19 cellular contexts compared by ENCODE assay signal in the genomic region with DNA sequence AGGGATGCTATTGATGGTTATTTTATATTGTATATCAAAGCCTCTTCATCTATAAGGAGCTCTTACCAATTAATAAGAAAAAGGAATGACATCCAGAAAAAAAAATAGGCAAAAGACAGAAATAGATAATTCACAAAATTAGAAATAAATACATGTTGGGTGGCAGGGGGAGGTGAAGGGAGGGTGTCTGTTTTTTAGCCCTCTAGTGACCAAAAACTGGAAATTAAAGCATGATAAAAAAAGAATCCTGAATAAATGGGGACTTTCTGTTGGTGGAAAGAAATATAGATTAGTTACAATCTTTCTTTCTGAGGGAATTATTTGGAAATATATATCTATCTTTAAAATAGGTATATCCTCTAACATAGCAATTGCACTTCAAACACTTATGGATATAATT.
DNase-seq lines count a peak whose midpoint lies in the region; ATAC-seq and TF ChIP-seq lines count a peak whose summit lies in the region.
"Had no signal": no experiment of that assay in that cellular context is flagged by ENCODE, and none has a peak within 500 bp of the region (broad histone marks: within the 10 kb centered on the region; RNA-seq: fewer than 3 reads in every experiment).

No MANE protein-coding gene starts in this region.

- POLR2A ChIA-PET in GM10248 (lab: Yijun Ruan, JAX), result interaction anchor here (0.6 kb wide), 1 partner anchor 28 kb away, joined by 3 read pairs; no protein-coding TSS in a partner anchor

- H3K4me1 ChIP-seq in HAP-1, result no peaks in the 10 kb centered on the region
- H3K4me1 ChIP-seq: foreskin keratinocyte, Peyer's patch had no signal

- CTCF ChIA-PET in GM10248 (lab: Yijun Ruan, JAX), result no interaction called here

- no peaks in the 10 kb centered on the region for H3K9me3 ChIP-seq in HAP-1
- H3K9me3 ChIP-seq: Peyer's patch had no signal

- DNase-seq in DMS53 (lab: John Stamatoyannopoulos, UW), result peak; percentile 15
- DNase-seq in DMS53 treated with DMSO at 0.1 percent for 48 hours (lab: John Stamatoyannopoulos, UW; ENCODE audit: unreplicated experiment), result no peak
- no peak for DNase-seq in GM10248 (ENCODE audit: extremely low spot score)
- peak; percentile 20 for DNase-seq in RKO (ENCODE audit: low spot score)
- peak; percentile 14 for DNase-seq in hepatic stellate cell (ENCODE audit: low spot score)
- DNase-seq in NCI-H510A treated with DMSO at 0.1 percent for 48 hours (lab: John Stamatoyannopoulos, UW), result no peak
- no peak for DNase-seq in HAP-1 (ENCODE audit: low spot score in 2 of 2)
- DNase-seq: activated CD4-positive, alpha-beta T cell treated with anti-CD3 and anti-CD28 coated beads for 48 hours; foreskin keratinocyte; mesendoderm; NCI-H1417; NCI-H2227 treated with DMSO at 0.1 percent for 48 hours; occipital lobe; Peyer's patch; stimulated activated naive CD4-positive, alpha-beta T cell treated with Interleukin-2 at 50 U/mL for 16 hours; T-helper 1 cell had no signal

- no peak for ATAC-seq in GM18511 (IDR thresholded peaks at IDR 0.05; ENCODE audit: unreplicated experiment)
- ATAC-seq: foreskin keratinocyte, GM23338 had no signal

- peaks cover 75% of the 10 kb centered on the region for H3K36me3 ChIP-seq in HAP-1 (replicated peaks)

- no peaks in the 10 kb centered on the region for H3K27me3 ChIP-seq in HAP-1 (ENCODE audit: low read depth)
- H3K27me3 ChIP-seq: foreskin keratinocyte, Peyer's patch had no signal

- peak; percentile 7 for TF ChIP-seq CTCF in GM10248 (IDR thresholded peaks at IDR 0.05; ENCODE audit: control extremely low read depth, extremely low read depth, low read depth, missing control alignments)

- no peak overlapping the region for H3K4me3 ChIP-seq in HAP-1
- H3K4me3 ChIP-seq: GM23338, Peyer's patch, skin epidermis had no signal

- in situ Hi-C loops in HAP-1 (cut with MboI; ENCODE audit: low sequenced_read_pairs), result loop anchor here (25.0 kb wide), 1 partner anchor 298 kb away; the partner anchor contains the start of gene SCN2B

Comparison
In these comparisons a context has a peak if more than half of its experiments do, and no peak if none do; other contexts are left out.
1. DNase-seq: peak in DMS53 (single experiment), RKO (single experiment) and hepatic stellate cell (single experiment); none in DMS53 treated with DMSO at 0.1 percent for 48 hours (single experiment), GM10248 (single experiment), NCI-H510A treated with DMSO at 0.1 percent for 48 hours (single experiment) and HAP-1 (0 of 2).